Comparison of ENCODE assay signal across 16 cellular contexts in the genomic region with DNA sequence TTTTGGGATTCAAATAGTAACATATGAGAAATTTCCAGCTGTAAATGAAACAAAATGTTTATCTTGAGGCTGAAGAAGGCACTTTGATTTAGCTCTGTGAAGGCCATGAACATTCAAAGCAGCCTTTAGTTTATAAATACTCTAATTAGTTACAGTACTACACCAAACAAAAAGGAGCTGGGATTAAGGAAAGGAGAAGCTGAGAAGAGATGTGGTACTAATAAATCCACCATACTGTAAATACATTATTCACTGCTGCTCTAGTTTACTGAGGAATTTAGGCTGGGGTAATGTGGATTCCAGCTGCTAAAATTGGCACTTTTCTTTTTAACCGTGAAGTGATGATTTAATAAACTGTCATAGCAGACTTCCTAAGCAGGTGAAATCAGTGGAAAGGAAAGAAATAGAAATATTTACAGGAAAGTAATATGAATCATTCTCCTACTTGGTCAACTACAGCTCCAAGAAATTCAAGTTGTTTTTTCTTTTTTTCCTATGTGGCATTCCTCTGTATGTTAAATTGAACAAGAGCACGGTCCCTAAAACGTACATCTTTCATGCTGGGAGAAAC.
DNase-seq lines count a peak whose midpoint lies in the region; ATAC-seq, FAIRE-seq and TF ChIP-seq lines count a peak whose summit lies in the region.
"Had no signal": no experiment of that assay in that cellular context is flagged by ENCODE, and none has a peak within 500 bp of the region (broad histone marks: within the 10 kb centered on the region; RNA-seq: fewer than 3 reads in every experiment).

No MANE protein-coding gene starts in this region.

- H2AFZ ChIP-seq in PC-3 (ENCODE audit: low read length) = no peak overlapping the region

- no peak overlapping the region for H3K4me3 Mint-ChIP-seq in Calu3 (ENCODE audit: low read depth, unreplicated experiment)
- H3K4me3 Mint-ChIP-seq: IgD-negative memory B cell had no signal

- no peaks in the 10 kb centered on the region for H3K27me3 ChIP-seq in PC-3 (ENCODE audit: low read length)
- H3K27me3 ChIP-seq: BLaER1 treated with 17β-estradiol and CSF1 and Interleukin-3, amounts not matched to agents 10 nM and 100 nM had no signal

- no peaks in the 10 kb centered on the region for H3F3A ChIP-seq in PC-3 (ENCODE audit: low read length, unreplicated experiment)

- H3K4me1 Mint-ChIP-seq in Calu3 (ENCODE audit: low read depth, unreplicated experiment) = no peaks in the 10 kb centered on the region

- no peaks in the 10 kb centered on the region for H3K36me3 Mint-ChIP-seq in Calu3 (ENCODE audit: insufficient read depth, unreplicated experiment)
- H3K36me3 Mint-ChIP-seq: IgD-negative memory B cell had no signal

- BruUV-seq in PC-3 (replicated peaks; lab: Mats Ljungman, UMichigan) = no TSS peak
- BruUV-seq in Calu3 (replicated peaks; lab: Mats Ljungman, UMichigan) = no TSS peak

- H3K4me1 ChIP-seq in PC-3 (ENCODE audit: insufficient read depth, low read length) = peaks cover 18% of the 10 kb centered on the region
- H3K4me1 ChIP-seq: BLaER1 treated with 17β-estradiol and CSF1 and Interleukin-3, amounts not matched to agents 10 nM and 100 nM had no signal

- no peak for TF ChIP-seq CTCF in PC-3 (conservative IDR thresholded peaks at IDR 0.05; ENCODE audit: low read depth, low read length)
- TF ChIP-seq CTCF in RWPE1 (conservative IDR thresholded peaks at IDR 0.05; ENCODE audit: low read depth) = no peak
- no peak for TF ChIP-seq CTCF in Calu3 (IDR thresholded peaks at IDR 0.05; ENCODE audit: unreplicated experiment)

- no peaks in the 10 kb centered on the region for H3K79me2 ChIP-seq in PC-3 (ENCODE audit: low read length)

- no peaks in the 10 kb centered on the region for H4K20me1 ChIP-seq in PC-3 (ENCODE audit: low read length)
- H4K20me1 ChIP-seq: BLaER1 treated with 17β-estradiol and CSF1 and Interleukin-3, amounts not matched to agents 10 nM and 100 nM had no signal

- H3K9me2 ChIP-seq in PC-3 (replicated peaks; ENCODE audit: low read length) = no peaks in the 10 kb centered on the region

- FAIRE-seq in urothelium cell line (lab: Jason Lieb, UNC) = peak; percentile 17
- FAIRE-seq: H54 had no signal

- no peak; the same call in 1 of the 2 replicates for ATAC-seq in PC-3

- H3K9me3 ChIP-seq in PC-3 (ENCODE audit: low read length) = no peaks in the 10 kb centered on the region
- H3K9me3 ChIP-seq: BLaER1 treated with 17β-estradiol and CSF1 and Interleukin-3, amounts not matched to agents 10 nM and 100 nM had no signal

- intact Hi-C loops in PC-3 (cut with micrococcal nuclease) (no loop called here), Calu3 (cut with micrococcal nuclease; ENCODE audit: unreplicated experiment) (loop anchor here (5.0 kb wide), 1 partner anchor 481 kb away; no protein-coding TSS in a partner anchor)

- peak; percentile 39 for DNase-seq in ELR (ENCODE audit: low read depth)
- DNase-seq in PC-3 = peak; percentile 29
- peak; percentile 43 for DNase-seq in fibroblast of peridontal ligament (ENCODE audit: extremely low read depth)
- no peak for DNase-seq in urothelium cell line (ENCODE audit: low spot score)
- no peak for DNase-seq in RWPE1 (ENCODE audit: low spot score)
- no peak for DNase-seq in HK-2 (ENCODE audit: unreplicated experiment)
- DNase-seq in Calu3 = no peak
- DNase-seq: DMS 273 treated with DMSO at 0.1 percent for 48 hours; NCI-H1436 treated with DMSO at 0.1 percent for 48 hours; NCI-H2227 treated with DMSO at 0.1 percent for 48 hours; NCI-H524 treated with DMSO at 0.1 percent for 48 hours; NK-92 treated with Interleukin-12 subunit alpha and Interleukin-12 subunit beta, amount 100 ng/mL, for 24 hours; OCI-M1 had no signal

- H3K9ac ChIP-seq in PC-3 (ENCODE audit: low read length) = no peak overlapping the region
- H3K9ac ChIP-seq: BLaER1 treated with 17β-estradiol and CSF1 and Interleukin-3, amounts not matched to agents 10 nM and 100 nM had no signal

- no peak overlapping the region for H3K4me2 ChIP-seq in PC-3 (ENCODE audit: low read length)
- H3K4me2 ChIP-seq: BLaER1 treated with 17β-estradiol and CSF1 and Interleukin-3, amounts not matched to agents 10 nM and 100 nM had no signal

- CTCF ChIA-PET in PC-3 (lab: Charles Lee) (interaction anchor here (1.3 kb wide), 1 partner anchor 207 kb away, joined by 4 read pairs; no protein-coding TSS in a partner anchor), RWPE1 (lab: Yijun Ruan, JAX) (no interaction called here), Calu3 (lab: Charles Lee) (interaction anchor here (1.7 kb wide), 1 partner anchor 37 kb away, joined by 5 read pairs; no protein-coding TSS in a partner anchor)

- H3K27me3 Mint-ChIP-seq in Calu3 (ENCODE audit: unreplicated experiment) = no peaks in the 10 kb centered on the region

- no peaks in the 10 kb centered on the region for H3K9me3 Mint-ChIP-seq in Calu3 (ENCODE audit: low read depth, unreplicated experiment)
- H3K9me3 Mint-ChIP-seq: IgD-negative memory B cell had no signal

- H3K36me3 ChIP-seq in PC-3 (ENCODE audit: low read depth, low read length) = no peaks in the 10 kb centered on the region
- H3K36me3 ChIP-seq: BLaER1 treated with 17β-estradiol and CSF1 and Interleukin-3, amounts not matched to agents 10 nM and 100 nM had no signal

- POLR2A ChIA-PET in PC-3 (lab: Charles Lee; ENCODE audit: unreplicated experiment) (interaction anchor here (0.6 kb wide), 1 partner anchor 66 kb away, joined by 3 read pairs; no protein-coding TSS in a partner anchor), RWPE1 (lab: Yijun Ruan, JAX; ENCODE audit: low non-redundant PET) (no interaction called here)

- H3K27ac ChIP-seq in PC-3 (ENCODE audit: low read length) (no peak overlapping the region), RWPE1 (no peak overlapping the region)
- H3K27ac ChIP-seq: BLaER1 treated with 17β-estradiol and CSF1 and Interleukin-3, amounts not matched to agents 10 nM and 100 nM had no signal

- no peak overlapping the region for H3K4me3 ChIP-seq in PC-3 (ENCODE audit: low read length)
- H3K4me3 ChIP-seq: BLaER1 treated with 17β-estradiol and CSF1 and Interleukin-3, amounts not matched to agents 10 nM and 100 nM had no signal

- H3K27ac Mint-ChIP-seq in Calu3 (ENCODE audit: unreplicated experiment) = no peak overlapping the region
- H3K27ac Mint-ChIP-seq: IgD-negative memory B cell had no signal

Comparison
In these comparisons a context has a peak if more than half of its experiments do, and no peak if none do; other contexts are left out.
1. DNase-seq: peak in ELR (single experiment), PC-3 (single experiment) and fibroblast of peridontal ligament (single experiment); none in urothelium cell line (single experiment), RWPE1 (single experiment), HK-2 (single experiment) and Calu3 (single experiment).